In genomic region chr7:1163121-1163520, GRCh38 we compare ENCODE assay signal across 22 cellular contexts. TPM values are rescaled to one million over a fixed set of nuclear protein-coding genes. Genes with fewer than 3 reads are reported as not detected.
DNase-seq lines count a peak whose midpoint lies in the region; ATAC-seq and TF ChIP-seq lines count a peak whose summit lies in the region.
"Had no signal": no experiment of that assay in that cellular context is flagged by ENCODE, and none has a peak within 500 bp of the region (broad histone marks: within the 10 kb centered on the region; RNA-seq: fewer than 3 reads in every experiment).

No MANE protein-coding gene starts in this region.

- no peak for ATAC-seq in HG03135 (IDR thresholded peaks at IDR 0.05; ENCODE audit: unreplicated experiment)

- H3K4me3 Mint-ChIP-seq in activated T-cell treated with anti-CD3 and anti-CD28 coated beads, Interleukin-2, amount 50 U/mL, for 24 hours: no peak overlapping the region
- H3K4me3 Mint-ChIP-seq in mesothelial cell of epicardium (no peak overlapping the region), type B pancreatic cell (no peak overlapping the region)
- H3K4me3 Mint-ChIP-seq: HFFc6 had no signal

- H3K36me3 Mint-ChIP-seq in activated T-cell treated with anti-CD3 and anti-CD28 coated beads, Interleukin-2, amount 50 U/mL, for 24 hours (ENCODE audit: low read depth): peaks cover 40% of the 10 kb centered on the region
- H3K36me3 Mint-ChIP-seq in mesothelial cell of epicardium: peaks cover 3% of the 10 kb centered on the region
- no peaks in the 10 kb centered on the region for H3K36me3 Mint-ChIP-seq in type B pancreatic cell

- no peaks in the 10 kb centered on the region for H3K27me3 Mint-ChIP-seq in activated T-cell treated with anti-CD3 and anti-CD28 coated beads, Interleukin-2, amount 50 U/mL, for 24 hours
- H3K27me3 Mint-ChIP-seq in mesothelial cell of epicardium (ENCODE audit: low read depth) (no peaks in the 10 kb centered on the region), type B pancreatic cell (no peaks in the 10 kb centered on the region)
- H3K27me3 Mint-ChIP-seq: IgD-negative memory B cell had no signal

- H3K9me3 Mint-ChIP-seq in activated T-cell treated with anti-CD3 and anti-CD28 coated beads, Interleukin-2, amount 50 U/mL, for 24 hours: no peaks in the 10 kb centered on the region
- no peaks in the 10 kb centered on the region for H3K9me3 Mint-ChIP-seq in mesothelial cell of epicardium
- H3K9me3 Mint-ChIP-seq in type B pancreatic cell: no peaks in the 10 kb centered on the region
- H3K9me3 Mint-ChIP-seq: HFFc6, IgD-negative memory B cell had no signal

- peak overlapping the region; percentile 22 for H3K27ac Mint-ChIP-seq in activated T-cell treated with anti-CD3 and anti-CD28 coated beads, Interleukin-2, amount 50 U/mL, for 24 hours
- H3K27ac Mint-ChIP-seq in mesothelial cell of epicardium (peak overlapping the region; percentile 34), type B pancreatic cell (peak overlapping the region; percentile 15)
- H3K27ac Mint-ChIP-seq: HFFc6 had no signal

- DNase-seq in activated T-cell treated with anti-CD3 and anti-CD28 coated beads, Interleukin-2, amount 50 U/mL, for 24 hours: no peak
- no peak for DNase-seq in activated T-cell treated with anti-CD3 and anti-CD28 coated beads, Interleukin-2, amount 50 U/mL, for 1 hour
- DNase-seq in astrocyte of the hippocampus (ENCODE audit: low read depth, low spot score): peak; percentile 37
- DNase-seq in mesothelial cell of epicardium (ENCODE audit: low spot score in 2 of 2, unreplicated experiment in 2 of 2): no peak
- no peak for DNase-seq in type B pancreatic cell (ENCODE audit: extremely low spot score, unreplicated experiment)
- no peak for DNase-seq in HT-29 (ENCODE audit: low spot score)
- no peak for DNase-seq in C1 segment of cervical spinal cord (lab: John Stamatoyannopoulos, UW)
- DNase-seq: AML-193, DMS53, GDM1, H7, HFFc6, MV-4-11, NCI-H1105 treated with DMSO at 0.1 percent for 48 hours, NCI-H1694, NCI-H2081, NCI-H2171, NCI-H345, NCI-H524, OCI-M1 had no signal

- TF ChIP-seq CTCF in mesothelial cell of epicardium (IDR thresholded peaks at IDR 0.05; ENCODE audit: unreplicated experiment): no peak
- TF ChIP-seq CTCF in type B pancreatic cell (conservative IDR thresholded peaks at IDR 0.05): no peak

- peaks cover 24% of the 10 kb centered on the region for H3K4me1 Mint-ChIP-seq in activated T-cell treated with anti-CD3 and anti-CD28 coated beads, Interleukin-2, amount 50 U/mL, for 24 hours (ENCODE audit: low read depth)
- H3K4me1 Mint-ChIP-seq in mesothelial cell of epicardium (peaks cover 20% of the 10 kb centered on the region), type B pancreatic cell (ENCODE audit: unreplicated experiment) (peaks cover 16% of the 10 kb centered on the region)

RNA-seq across cellular contexts. Expression of gene ZFAND2A, which starts 3.1 kb away (rescaled TPM):
- total RNA-seq in mesothelial cell of epicardium: 15.3 to 16.3 TPM (median 15.6 TPM) in 3 replicates
- total RNA-seq in type B pancreatic cell (ENCODE audit: low replicate concordance): 16.1 and 19.4 TPM in 2 replicates
- 18.0 and 19.0 TPM in 2 replicates for total RNA-seq in HT-29 (2014; rRNA removed; shearing (Covaris generic))
